2 cellular contexts compared by ENCODE assay signal in genomic region chr5:39447968-39448367, GRCh38.
TF ChIP-seq lines count a peak whose summit lies in the region.

No MANE protein-coding gene starts in this region.

TF ChIP-seq in IMR-90, 13 proteins besides CTCF, POLR2A, EP300 and RAD21:
- TF ChIP-seq USF2 (IDR thresholded peaks at IDR 0.05; ENCODE audit: low read depth, low read length) = no peak
- no peak for TF ChIP-seq ELK1 (IDR thresholded peaks at IDR 0.05; ENCODE audit: borderline replicate concordance, low read depth, low read length)
- TF ChIP-seq CHD1 (IDR thresholded peaks at IDR 0.05; ENCODE audit: low read depth, low read length) = no peak
- no peak for TF ChIP-seq CEBPB (IDR thresholded peaks at IDR 0.05; ENCODE audit: low read depth, low read length)
- no peak for TF ChIP-seq RCOR1 (IDR thresholded peaks at IDR 0.05; ENCODE audit: insufficient replicate concordance, low read length)
- TF ChIP-seq SMC3 (IDR thresholded peaks at IDR 0.05; ENCODE audit: low read depth, low read length) = no peak
- no peak for TF ChIP-seq NFE2L2 (IDR thresholded peaks at IDR 0.05; ENCODE audit: low read depth, low read length)
- no peak for TF ChIP-seq FOS (IDR thresholded peaks at IDR 0.05; ENCODE audit: low read depth, low read length)
- TF ChIP-seq MXI1 (IDR thresholded peaks at IDR 0.05; ENCODE audit: borderline replicate concordance, low read depth, low read length) = no peak
- no peak for TF ChIP-seq RFX5 (IDR thresholded peaks at IDR 0.05; ENCODE audit: low read depth, low read length)
- TF ChIP-seq MAZ (IDR thresholded peaks at IDR 0.05; ENCODE audit: borderline replicate concordance, low read depth, low read length) = no peak
- TF ChIP-seq MAFK (IDR thresholded peaks at IDR 0.05; ENCODE audit: low read depth, low read length) = no peak
- TF ChIP-seq BHLHE40 (IDR thresholded peaks at IDR 0.05; ENCODE audit: low read depth, low read length) = no peak
TF ChIP-seq in IMR-90: peak in this region for 0.

TF ChIP-seq in endothelial cell of umbilical vein, 7 proteins besides CTCF, POLR2A, EP300 and RAD21:
- TF ChIP-seq POLR2AphosphoS5 (IDR thresholded peaks at IDR 0.05; ENCODE audit: insufficient read depth, low read depth, low read length) = peak; percentile 54
- TF ChIP-seq JUN (IDR thresholded peaks at IDR 0.05; ENCODE audit: borderline replicate concordance, insufficient read depth, insufficient read length, low read depth) = peak; percentile 62
- TF ChIP-seq FOS (IDR thresholded peaks at IDR 0.05; ENCODE audit: borderline replicate concordance, insufficient read depth, low read length) = peak; percentile 85
- no peak for TF ChIP-seq MAX (IDR thresholded peaks at IDR 0.05; ENCODE audit: insufficient read depth, insufficient read length)
- no peak for TF ChIP-seq EZH2 (IDR thresholded peaks at IDR 0.05; ENCODE audit: borderline replicate concordance, low read depth, low read length, severe bottlenecking)
- peak; percentile 42 for TF ChIP-seq GATA2 (IDR thresholded peaks at IDR 0.05; ENCODE audit: insufficient read depth, insufficient read length, low read depth, low read length)
TF ChIP-seq in endothelial cell of umbilical vein: peak in this region for 4.
